ENCODE assay signal across 8 cellular contexts in the genomic region with DNA sequence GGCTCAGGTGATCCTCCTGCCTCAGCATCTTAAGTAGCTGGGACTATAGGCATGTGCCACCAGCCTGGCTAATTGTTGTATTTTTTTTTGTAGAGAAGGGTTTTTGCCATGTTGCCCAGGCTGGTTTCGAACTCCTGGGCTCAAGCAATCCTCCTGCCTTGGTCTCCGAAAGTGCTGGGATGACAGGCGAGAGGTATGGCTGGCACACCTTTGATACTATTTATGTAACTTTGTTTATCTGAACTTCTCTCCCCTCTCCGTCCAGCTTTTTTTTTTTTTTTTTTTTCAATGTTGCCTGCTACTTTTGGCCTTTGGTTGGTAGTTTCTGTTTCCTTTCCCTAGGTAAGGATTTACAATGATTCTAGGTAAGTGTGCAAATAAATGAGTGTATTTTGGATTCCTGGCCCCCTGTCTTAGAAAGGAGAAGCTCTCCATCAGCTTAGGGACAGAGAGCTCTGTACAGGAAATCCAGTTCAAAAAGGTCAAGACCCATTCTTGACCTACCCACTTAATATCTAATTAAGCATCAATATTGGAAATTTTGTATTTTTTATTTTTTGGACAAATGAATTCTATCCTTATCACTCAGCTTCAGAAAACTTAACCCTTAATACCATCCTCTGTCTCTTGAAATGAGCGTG. TPM values are rescaled to one million over a fixed set of nuclear protein-coding genes. Genes with fewer than 3 reads are reported as not detected.
A peak's percentile ranks its signal among the peaks of the same experiment; 100 is the strongest.
DNase-seq lines count a peak whose midpoint lies in the region; ATAC-seq and TF ChIP-seq lines count a peak whose summit lies in the region.

No MANE protein-coding gene starts in this region.

- H3K27me3 ChIP-seq in prostate gland (replicated peaks; ENCODE audit: insufficient read depth), result no peaks in the 10 kb centered on the region

- no peaks in the 10 kb centered on the region for H3K9me3 ChIP-seq in prostate gland

- TF ChIP-seq CTCF in GM12864 (IDR thresholded peaks at IDR 0.05; ENCODE audit: low read depth, low read length, missing control alignments) (no peak), prostate gland (IDR thresholded peaks at IDR 0.05) (no peak)

- no peak for TF ChIP-seq POLR2A in prostate gland (IDR thresholded peaks at IDR 0.05)

- WGBS in prostate gland, result 60% methylated on average over 5 of the region's 5 CpGs

- H3K4me3 ChIP-seq in GM12864 (ENCODE audit: low read depth, low read length), result peak overlapping the region; percentile 34
- no peak overlapping the region for H3K4me3 ChIP-seq in prostate gland

- no peaks in the 10 kb centered on the region for H3K36me3 ChIP-seq in prostate gland

- H3K4me1 ChIP-seq in prostate gland (replicated peaks), result peaks cover 40% of the 10 kb centered on the region

- H3K27ac ChIP-seq in caudate nucleus (ENCODE audit: low read depth, low read length) (peak overlapping the region; percentile 83), prostate gland (peak overlapping the region; percentile 48 to 64)

- no peak for DNase-seq in GM12864 (ENCODE audit: low read depth)
- DNase-seq in caudate nucleus (lab: John Stamatoyannopoulos, UW), result no peak
- DNase-seq in prostate gland (ENCODE audit: low spot score), result no peak
- DNase-seq in SW480 (ENCODE audit: low spot score), result no peak
- no peak for DNase-seq in NCI-H1105 treated with DMSO at 0.1 percent for 48 hours (lab: John Stamatoyannopoulos, UW)
- no peak for DNase-seq in T-helper 9 cell
- no peak for DNase-seq in stimulated activated CD4-positive, alpha-beta T cell treated with anti-CD3 and anti-CD28 coated beads, Interleukin-4, amount 100 ng/mL, for 24 hours

- intact Hi-C loops in prostate gland (cut with DNase I), result no loop called here

- peak; percentile 2 for ATAC-seq in HG03439 (IDR thresholded peaks at IDR 0.05; ENCODE audit: unreplicated experiment)

RNA-seq across cellular contexts. Expression of a gene that starts 6.8 kb away (rescaled TPM):
- 100 to 1,000 TPM; 102 to 169 TPM for total RNA-seq in prostate gland

RNA-seq across cellular contexts. Expression of a gene that starts 11.3 kb away (rescaled TPM):
- 10 to 100 TPM; 45.5 to 50.6 TPM for total RNA-seq in prostate gland

RNA-seq across cellular contexts. Expression of a gene that starts 30.9 kb away (rescaled TPM):
- under 1 TPM in 1 of 2 donors, not detected in 1; 0.50 TPM for total RNA-seq in prostate gland

RNA-seq across cellular contexts. Expression of a gene that starts 39.4 kb away (rescaled TPM):
- total RNA-seq in prostate gland, result 10 to 100 TPM; 24.9 to 29.1 TPM
